In genomic region chr12:57504033-57504432, GRCh38 we compare ENCODE assay signal across 21 cellular contexts. TPM values are rescaled to one million over a fixed set of nuclear protein-coding genes. Genes with fewer than 3 reads are reported as not detected.
"Had no signal": no experiment of that assay in that cellular context is flagged by ENCODE, and none has a peak within 500 bp of the region (broad histone marks: within the 10 kb centered on the region; RNA-seq: fewer than 3 reads in every experiment).

No MANE protein-coding gene starts in this region.

- H3K4me3 Mint-ChIP-seq: activated CD4-positive, alpha-beta T cell treated with anti-CD3 and anti-CD28 coated beads, Interleukin-2, amount 10 ng/mL, durations not matched to agents 24 days and 14 days; naive thymus-derived CD4-positive, alpha-beta T cell had no signal

- H3K4me3 ChIP-seq: gastroesophageal sphincter, mucosa of descending colon, skin epidermis, suprapubic skin, upper lobe of left lung had no signal

- H3K27ac Mint-ChIP-seq: activated CD4-positive, alpha-beta T cell treated with anti-CD3 and anti-CD28 coated beads, Interleukin-2, amount 10 ng/mL, durations not matched to agents 24 days and 14 days had no signal

- DNase-seq: activated CD4-positive, alpha-beta T cell treated with anti-CD3 and anti-CD28 coated beads, Interleukin-2, amount 10 ng/mL, durations not matched to agents 24 days and 14 days; activated CD4-positive, CD25-positive, alpha-beta regulatory T cell; activated effector memory CD4-positive, alpha-beta T cell treated with Interleukin-2 at 50 U/mL for 16 hours; aorta; cerebellar nuclear complex; dermis blood vessel endothelial cell; erythroblast; mucosa of descending colon; naive thymus-derived CD4-positive, alpha-beta T cell; stimulated activated CD4-positive, alpha-beta T cell treated with anti-CD3 and anti-CD28 coated beads, Interleukin-4, amount 100 ng/mL, for 24 hours; stimulated activated naive CD4-positive, alpha-beta T cell treated with Interleukin-2 at 50 U/mL for 16 hours; T-helper 2 cell; upper lobe of left lung had no signal

- H3K27me3 Mint-ChIP-seq: activated CD4-positive, alpha-beta T cell treated with anti-CD3 and anti-CD28 coated beads, Interleukin-2, amount 10 ng/mL, durations not matched to agents 24 days and 14 days; naive thymus-derived CD4-positive, alpha-beta T cell had no signal

- H3K4me1 Mint-ChIP-seq: activated CD4-positive, alpha-beta T cell treated with anti-CD3 and anti-CD28 coated beads, Interleukin-2, amount 10 ng/mL, durations not matched to agents 24 days and 14 days had no signal

- FAIRE-seq: keratinocyte, TTC549 had no signal

- ATAC-seq: gastroesophageal sphincter; left lobe of liver; mucosa of descending colon; naive thymus-derived CD4-positive, alpha-beta T cell had no signal

- H3K4me1 ChIP-seq: gastroesophageal sphincter, suprapubic skin, upper lobe of left lung had no signal

- H3K9me3 ChIP-seq: gastroesophageal sphincter, mucosa of descending colon, neutrophil, suprapubic skin, upper lobe of left lung had no signal

- H3K27me3 ChIP-seq: gastroesophageal sphincter, neutrophil, suprapubic skin, upper lobe of left lung had no signal

- H3K27ac ChIP-seq: gastroesophageal sphincter, neutrophil, skin epidermis, suprapubic skin, upper lobe of left lung had no signal

RNA-seq across cellular contexts. Expression of gene ARHGAP9, which starts 24.4 kb away (rescaled TPM):
- total RNA-seq: dermis blood vessel endothelial cell, lung microvascular endothelial cell had no signal
- polyA plus RNA-seq: keratinocyte had no signal
